Comparison of ENCODE assay signal across 12 cellular contexts in the genomic region with DNA sequence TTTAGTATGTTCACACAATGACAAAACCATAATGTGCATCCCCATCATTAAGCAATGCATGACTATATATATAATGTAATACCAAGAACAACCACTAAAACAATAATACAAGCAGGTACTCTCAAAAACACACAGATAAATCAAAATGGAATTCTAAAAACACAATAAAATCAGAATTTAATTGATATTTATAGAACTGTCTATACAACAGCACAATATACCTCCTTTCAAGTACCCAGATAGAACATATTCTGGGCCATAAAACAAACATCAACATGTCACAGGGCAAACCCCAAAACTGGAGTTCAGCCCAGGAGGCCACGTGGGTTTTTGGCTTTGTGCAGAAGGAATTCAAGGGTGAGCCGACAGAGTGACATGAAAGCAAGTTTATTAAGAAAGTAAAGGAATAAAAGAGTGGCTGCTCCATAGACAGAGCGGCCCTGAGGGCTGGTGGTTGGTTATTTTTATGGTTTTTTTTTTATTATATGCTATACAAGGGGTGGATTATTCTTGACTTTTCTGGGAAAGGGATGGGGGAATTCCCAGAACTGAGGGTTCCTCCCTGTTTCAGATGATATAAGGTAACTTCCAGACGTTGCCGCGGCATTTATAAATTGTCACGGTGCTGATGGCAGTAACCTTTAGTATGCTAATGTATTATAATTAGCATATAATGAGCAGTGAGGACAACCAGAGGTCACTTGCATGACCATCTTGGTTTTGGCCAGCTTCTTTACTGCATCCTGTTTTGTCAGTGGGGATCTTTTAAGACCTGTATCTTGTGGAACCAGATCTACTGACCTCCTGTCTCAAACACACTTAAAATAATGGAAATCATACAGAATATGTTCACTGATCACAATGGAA. TPM values are rescaled to one million over a fixed set of nuclear protein-coding genes. Genes with fewer than 3 reads are reported as not detected.
A peak's percentile ranks its signal among the peaks of the same experiment; 100 is the strongest.
DNase-seq lines count a peak whose midpoint lies in the region; ATAC-seq and TF ChIP-seq lines count a peak whose summit lies in the region.
"Had no signal": no experiment of that assay in that cellular context is flagged by ENCODE, and none has a peak within 500 bp of the region (broad histone marks: within the 10 kb centered on the region; RNA-seq: fewer than 3 reads in every experiment).

No MANE protein-coding gene starts in this region.

- no peak overlapping the region for H3K27ac ChIP-seq in ACC112 (ENCODE audit: low read depth, low read length)
- no peak overlapping the region for H3K27ac ChIP-seq in H9 (ENCODE audit: insufficient read length, low read depth, low read length)
- H3K27ac ChIP-seq in mammary epithelial cell (ENCODE audit: insufficient read depth, low read depth, low read length): peak overlapping the region; percentile 8
- H3K27ac ChIP-seq: ovary had no signal

- H2AFZ ChIP-seq in ACC112 (ENCODE audit: low read length, unreplicated experiment): no peak overlapping the region
- H2AFZ ChIP-seq in H9 (ENCODE audit: low read length): no peak overlapping the region
- H2AFZ ChIP-seq in mammary epithelial cell (ENCODE audit: low read depth, low read length): no peak overlapping the region

- DNase-seq in H9 (no peak), mammary epithelial cell (peak; percentile 61), medulla oblongata (ENCODE audit: extremely low spot score) (peak; percentile 64), NCI-H82 treated with DMSO at 0.1 percent for 48 hours (lab: John Stamatoyannopoulos, UW; ENCODE audit: unreplicated experiment) (no peak), D341Med (ENCODE audit: low spot score) (no peak)
- DNase-seq: CD4-positive, CD25-positive, alpha-beta regulatory T cell; cortex of kidney; ovary had no signal

- intact Hi-C loops in mammary epithelial cell (cut with micrococcal nuclease): no loop called here

- H4K8ac ChIP-seq in H9 (replicated peaks; ENCODE audit: insufficient read length, low read depth, low read length): no peak overlapping the region

- no peak overlapping the region for H4K5ac ChIP-seq in H9 (ENCODE audit: insufficient read length, low read depth, low read length)

- dilution Hi-C loops in mammary epithelial cell (cut with HindIII; ENCODE audit: low sequenced_read_pairs): no loop called here

- H3K4me3 Mint-ChIP-seq in H9: no peak overlapping the region; a peak in 1 of 5 replicates
- H3K4me3 Mint-ChIP-seq in activated T-helper 17 cell treated with anti-CD3 and anti-CD28 coated beads, Interleukin-2, amount 50 U/mL, for 72 hours: no peak overlapping the region
- H3K4me3 Mint-ChIP-seq: CD4-positive, CD25-positive, alpha-beta regulatory T cell had no signal

- no TSS peak for BruUV-seq in mammary epithelial cell (replicated peaks; lab: Mats Ljungman, UMichigan)

- no peak overlapping the region for H3K14ac ChIP-seq in H9 (ENCODE audit: insufficient read depth, low read length)

- peaks cover 14% of the 10 kb centered on the region for H3K79me1 ChIP-seq in H9 (ENCODE audit: insufficient read depth, low read depth, low read length, poor library complexity, severe bottlenecking)

- CTCF ChIA-PET in mammary epithelial cell (lab: Charles Lee; ENCODE audit: low non-redundant PET): no interaction called here

- H3K4me1 ChIP-seq in ACC112 (ENCODE audit: control insufficient read depth, insufficient read depth, low read length, unreplicated experiment) (peaks cover 16% of the 10 kb centered on the region), H9 (ENCODE audit: insufficient read depth, low read length) (no peaks in the 10 kb centered on the region; the same call in 1 of the 2 replicates), mammary epithelial cell (ENCODE audit: insufficient read depth, low read length) (peaks cover 9% of the 10 kb centered on the region)

- no peak overlapping the region for H2BK15ac ChIP-seq in H9 (ENCODE audit: low read depth, low read length)

- H4K20me1 ChIP-seq in H9 (ENCODE audit: control insufficient read depth, insufficient read depth, insufficient read length) (no peaks in the 10 kb centered on the region), mammary epithelial cell (ENCODE audit: insufficient read depth, low read length) (no peaks in the 10 kb centered on the region)

- H3K4ac ChIP-seq in H9 (ENCODE audit: low read depth, low read length): no peak overlapping the region

- H2BK20ac ChIP-seq in H9 (ENCODE audit: low read depth, low read length, poor library complexity, severe bottlenecking): no peak overlapping the region

- no peaks in the 10 kb centered on the region for H3K27me3 Mint-ChIP-seq in H9 (ENCODE audit: low read depth)
- H3K27me3 Mint-ChIP-seq in activated T-helper 17 cell treated with anti-CD3 and anti-CD28 coated beads, Interleukin-2, amount 50 U/mL, for 72 hours: peaks cover 3% of the 10 kb centered on the region

- H3K27me3 ChIP-seq in ACC112 (ENCODE audit: insufficient read depth, low read length): no peaks in the 10 kb centered on the region
- H3K27me3 ChIP-seq in H9 (ENCODE audit: insufficient read depth, low read length): no peaks in the 10 kb centered on the region
- no peaks in the 10 kb centered on the region for H3K27me3 ChIP-seq in mammary epithelial cell (ENCODE audit: insufficient read depth, low read length)
- H3K27me3 ChIP-seq: ovary had no signal

- no CpG with 5 or more reads among the region's 7 CpGs for WGBS in H9 (ENCODE audit: extremely low coverage, insufficient read length, low lambda C conversion rate)
- 25% methylated on average over 7 of the region's 7 CpGs for WGBS in mammary epithelial cell (ENCODE audit: low coverage, missing lambda C conversion rate)

- H2BK5ac ChIP-seq in H9 (ENCODE audit: insufficient read length, low read length): no peak overlapping the region

- no peak overlapping the region for H2BK12ac ChIP-seq in H9 (ENCODE audit: insufficient read length, low read depth, low read length)

- peaks cover 4 to 16% of the 10 kb centered on the region in 2 experiments; a peak in 3 of 5 replicates for H3K9me3 Mint-ChIP-seq in H9
- H3K9me3 Mint-ChIP-seq in activated T-helper 17 cell treated with anti-CD3 and anti-CD28 coated beads, Interleukin-2, amount 50 U/mL, for 72 hours: peaks cover 3% of the 10 kb centered on the region

- H3K9ac ChIP-seq in H9 (ENCODE audit: extremely low read depth, insufficient read length, low read length): no peak overlapping the region
- no peak overlapping the region for H3K9ac ChIP-seq in mammary epithelial cell (ENCODE audit: insufficient read depth, low read length)

- peaks cover 4% of the 10 kb centered on the region; the same call in 1 of the 2 replicates for H3K36me3 ChIP-seq in ACC112 (ENCODE audit: insufficient read depth, low read length)
- no peaks in the 10 kb centered on the region for H3K36me3 ChIP-seq in mammary epithelial cell (ENCODE audit: insufficient read depth, low read length)
- H3K36me3 ChIP-seq: ovary had no signal

- no peaks in the 10 kb centered on the region for H3K9me3 ChIP-seq in H9 (ENCODE audit: control insufficient read depth, low read depth, low read length)
- no peaks in the 10 kb centered on the region for H3K9me3 ChIP-seq in mammary epithelial cell (replicated peaks; ENCODE audit: insufficient read depth, low read length)
- H3K9me3 ChIP-seq: ovary had no signal

- no peak overlapping the region for H3T11ph ChIP-seq in H9 (ENCODE audit: low read length)

- H3K4me1 Mint-ChIP-seq in H9: peaks cover 44 to 45% of the 10 kb centered on the region in 2 experiments
- peaks cover 11% of the 10 kb centered on the region for H3K4me1 Mint-ChIP-seq in activated T-helper 17 cell treated with anti-CD3 and anti-CD28 coated beads, Interleukin-2, amount 50 U/mL, for 72 hours

- H3K79me2 ChIP-seq in ACC112 (ENCODE audit: control insufficient read depth, insufficient read depth, low read length, unreplicated experiment): peaks cover 98% of the 10 kb centered on the region
- peaks cover 13% of the 10 kb centered on the region; the same call in 1 of the 2 replicates for H3K79me2 ChIP-seq in H9 (ENCODE audit: insufficient read depth, low read length)
- peaks cover 96% of the 10 kb centered on the region for H3K79me2 ChIP-seq in mammary epithelial cell (ENCODE audit: insufficient read depth, low read length)

- H2BK120ac ChIP-seq in H9 (ENCODE audit: low read depth, low read length, poor library complexity, severe bottlenecking): no peak overlapping the region

- peaks cover 8 to 36% (median 11%) of the 10 kb centered on the region in 3 experiments for H3K36me3 Mint-ChIP-seq in H9 (ENCODE audit: insufficient read depth in 1 of 3, low read depth in 3 of 3)
- H3K36me3 Mint-ChIP-seq in activated T-helper 17 cell treated with anti-CD3 and anti-CD28 coated beads, Interleukin-2, amount 50 U/mL, for 72 hours (ENCODE audit: low read depth): no peaks in the 10 kb centered on the region

- H3K27ac Mint-ChIP-seq in H9: no peak overlapping the region
- no peak overlapping the region for H3K27ac Mint-ChIP-seq in activated T-helper 17 cell treated with anti-CD3 and anti-CD28 coated beads, Interleukin-2, amount 50 U/mL, for 72 hours
- H3K27ac Mint-ChIP-seq: activated T-helper 2 cell treated with anti-CD3 and anti-CD28 coated beads, Interferon-gamma antibody, Interleukin-2, Interleukin-4, amounts not matched to agents 10 μg/mL and 5 μg/mL and 100 μg/mL, durations not matched to agents 14 hours and 24 hours and 36 hours; CD4-positive, CD25-positive, alpha-beta regulatory T cell had no signal

- TF ChIP-seq CTCF in H9 (conservative IDR thresholded peaks at IDR 0.05): peak; percentile 40; the same call in 2 of the 3 replicates
- peak; percentile 18 to 29 for TF ChIP-seq CTCF in mammary epithelial cell (conservative IDR thresholded peaks at IDR 0.05 in 1 of 2, IDR thresholded peaks at IDR 0.05 in 1 of 2; ENCODE audit: extremely low read depth in 1 of 2, insufficient read depth in 1 of 2, low read depth in 1 of 2, low read length in 2 of 2)

- H3K56ac ChIP-seq in H9 (ENCODE audit: insufficient read length, low read depth, low read length): no peak overlapping the region

- H4K91ac ChIP-seq in H9 (ENCODE audit: insufficient read length, low read depth, low read length): no peak overlapping the region

- H3K4me3 ChIP-seq in ACC112 (ENCODE audit: low read depth, low read length) (peak overlapping the region; percentile 9; the same call in 1 of the 2 replicates), mammary epithelial cell (replicated peaks in 1 of 3; ENCODE audit: insufficient read depth in 1 of 3, low read depth in 2 of 3, low read length in 3 of 3) (no peak overlapping the region)
- H3K4me3 ChIP-seq: ovary had no signal

- H3K23ac ChIP-seq in H9 (ENCODE audit: insufficient read length, low read depth, low read length): no peak overlapping the region

- no peak overlapping the region for H3K18ac ChIP-seq in H9 (ENCODE audit: insufficient read length, low read depth, low read length)

- no peak overlapping the region for H2AK5ac ChIP-seq in H9 (ENCODE audit: insufficient read length, low read length)

- in situ Hi-C loops in mammary epithelial cell (cut with MboI; ENCODE audit: low sequenced_read_pairs in 2 of 2): no loop called here

- H3K23me2 ChIP-seq in H9 (ENCODE audit: insufficient read length, low read depth, low read length, poor library complexity, severe bottlenecking): no peaks in the 10 kb centered on the region

- no peak for ATAC-seq in GM18520 (IDR thresholded peaks at IDR 0.05; ENCODE audit: unreplicated experiment)
- ATAC-seq in activated T-helper 17 cell treated with anti-CD3 and anti-CD28 coated beads, Interleukin-2, amount 50 U/mL, for 72 hours (replicated peaks): no peak

- H3K4me2 ChIP-seq in H9 (ENCODE audit: insufficient read depth, insufficient read length, low read length) (no peak overlapping the region), mammary epithelial cell (ENCODE audit: insufficient read depth, low read depth, low read length) (peak overlapping the region; percentile 61)

RNA-seq across cellular contexts. Expression of a gene that starts 5.6 kb away (rescaled TPM):
- total RNA-seq in H9 (2021): 18.1 and 18.6 TPM in 2 replicates
- total RNA-seq in mammary epithelial cell: 10 to 100 TPM; 13.2 to 14.9 TPM
- polyA plus RNA-seq in mammary epithelial cell: 6.7 TPM
- polyA minus RNA-seq in mammary epithelial cell: 3.0 TPM
- total RNA-seq in activated T-helper 17 cell treated with anti-CD3 and anti-CD28 coated beads, Interleukin-2, amount 50 U/mL, for 72 hours: 1 to 10 TPM; 2.6 to 4.1 TPM

RNA-seq across cellular contexts. Expression of a gene that starts 44.3 kb away (rescaled TPM):
- total RNA-seq in H9 (2021) (8.2 and 8.4 TPM in 2 replicates), mammary epithelial cell (1 to 10 TPM; 2.1 to 2.3 TPM)
- polyA plus RNA-seq in mammary epithelial cell: 1.9 TPM
- not detected for polyA minus RNA-seq in mammary epithelial cell
- 1 to 10 TPM; 5.6 to 9.5 TPM for total RNA-seq in activated T-helper 17 cell treated with anti-CD3 and anti-CD28 coated beads, Interleukin-2, amount 50 U/mL, for 72 hours

Comparison
In these comparisons a context has a peak if more than half of its experiments do, and no peak if none do; other contexts are left out.
1. DNase-seq: peak in mammary epithelial cell (single experiment) and medulla oblongata (single experiment); none in H9 (single experiment), NCI-H82 treated with DMSO at 0.1 percent for 48 hours (single experiment) and D341Med (single experiment).